In genomic region chr6:17865798-17866725, GRCh38 we compare ENCODE assay signal across 8 cellular contexts.
DNase-seq lines count a peak whose midpoint lies in the region; ATAC-seq and TF ChIP-seq lines count a peak whose summit lies in the region.

No MANE protein-coding gene starts in this region.

- H3K27ac ChIP-seq in GM23338 (ENCODE audit: low read depth) (peak overlapping the region; percentile 40; the same call in 1 of the 2 replicates), hepatocyte (peak overlapping the region; percentile 77), gastrocnemius medialis (peak overlapping the region; percentile 81 to 88 (median 86))

- TF ChIP-seq POLR2A in gastrocnemius medialis (IDR thresholded peaks at IDR 0.05), result no peak

- H3K27ac Mint-ChIP-seq in GM23338, result no peak overlapping the region
- H3K27ac Mint-ChIP-seq in activated T-helper 17 cell treated with anti-CD3 and anti-CD28 coated beads, Interleukin-2, amount 50 U/mL, for 72 hours, result no peak overlapping the region

- no peak overlapping the region for H2AFZ ChIP-seq in GM23338
- no peak overlapping the region for H2AFZ ChIP-seq in hepatocyte

- intact Hi-C loops in gastrocnemius medialis (cut with DNase I; ENCODE audit: low total_unique reads), result loop anchor here (1.0 kb wide), 3 partner anchors 41 to 256 kb away; partner anchors contain the start of genes KIF13A and NHLRC1

- in situ Hi-C loops in astrocyte of the spinal cord (cut with HindIII; ENCODE audit: low sequenced_read_pairs), result no loop called here
- in situ Hi-C loops in gastrocnemius medialis (cut with MboI; ENCODE audit: low sequenced_read_pairs in 4 of 4), result loop anchor here in 3 of 4 donors (10.0 to 25.0 kb wide), 2 partner anchors 119 to 121 kb away; partner anchors contain the start of gene KIF13A (in 3 of the 3)

- ATAC-seq in GM23338, result no peak
- peak; percentile 98 for ATAC-seq in gastrocnemius medialis
- no peak for ATAC-seq in GM21528 (IDR thresholded peaks at IDR 0.05; ENCODE audit: low FRiP score, unreplicated experiment)
- ATAC-seq in activated T-helper 17 cell treated with anti-CD3 and anti-CD28 coated beads, Interleukin-2, amount 50 U/mL, for 72 hours (replicated peaks), result no peak

- H3K4me3 ChIP-seq in GM23338 (no peak overlapping the region), astrocyte of the spinal cord (ENCODE audit: low read depth, low read length) (no peak overlapping the region), hepatocyte (no peak overlapping the region), gastrocnemius medialis (no peak overlapping the region)

- H3K9me3 ChIP-seq in hepatocyte (ENCODE audit: low read depth) (no peaks in the 10 kb centered on the region), gastrocnemius medialis (no peaks in the 10 kb centered on the region)

- no peaks in the 10 kb centered on the region for H4K20me1 ChIP-seq in GM23338 (replicated peaks; ENCODE audit: insufficient read depth)
- no peaks in the 10 kb centered on the region for H4K20me1 ChIP-seq in hepatocyte (ENCODE audit: insufficient read depth, poor library complexity, severe bottlenecking)

- no peaks in the 10 kb centered on the region for H3K9me2 ChIP-seq in GM23338 (ENCODE audit: insufficient read depth)
- H3K9me2 ChIP-seq in hepatocyte (replicated peaks; ENCODE audit: insufficient read depth), result no peaks in the 10 kb centered on the region

- no peaks in the 10 kb centered on the region for H3K36me3 ChIP-seq in GM23338 (ENCODE audit: insufficient read depth)
- H3K36me3 ChIP-seq in hepatocyte (replicated peaks; ENCODE audit: insufficient read depth, low read depth), result no peaks in the 10 kb centered on the region
- no peaks in the 10 kb centered on the region for H3K36me3 ChIP-seq in gastrocnemius medialis

- H3K4me1 ChIP-seq in GM23338 (ENCODE audit: insufficient read depth) (no peaks in the 10 kb centered on the region), hepatocyte (ENCODE audit: insufficient read depth) (peaks cover 21% of the 10 kb centered on the region), gastrocnemius medialis (peaks cover 46 to 68% of the 10 kb centered on the region in 2 donors)

- TF ChIP-seq CTCF in GM23338 (conservative IDR thresholded peaks at IDR 0.05; ENCODE audit: low read depth in 2 of 2) (no peak), astrocyte of the spinal cord (IDR thresholded peaks at IDR 0.05; ENCODE audit: low read depth, low read length) (no peak), hepatocyte (IDR thresholded peaks at IDR 0.05; ENCODE audit: poor library complexity) (no peak), gastrocnemius medialis (IDR thresholded peaks at IDR 0.05 in 4 of 5, conservative IDR thresholded peaks at IDR 0.05 in 1 of 5) (no peak)

- H3K79me2 ChIP-seq in GM23338 (replicated peaks; ENCODE audit: insufficient read depth) (peaks cover 3% of the 10 kb centered on the region; the same call in 1 of the 2 replicates), hepatocyte (no peaks in the 10 kb centered on the region)

- H3K4me2 ChIP-seq in GM23338 (no peak overlapping the region), hepatocyte (no peak overlapping the region)

- no peak overlapping the region for H3K4me3 Mint-ChIP-seq in GM23338
- no peak overlapping the region for H3K4me3 Mint-ChIP-seq in activated T-helper 17 cell treated with anti-CD3 and anti-CD28 coated beads, Interleukin-2, amount 50 U/mL, for 72 hours

- H3K4me1 Mint-ChIP-seq in GM23338, result peaks cover 15% of the 10 kb centered on the region
- no peaks in the 10 kb centered on the region for H3K4me1 Mint-ChIP-seq in activated T-helper 17 cell treated with anti-CD3 and anti-CD28 coated beads, Interleukin-2, amount 50 U/mL, for 72 hours

- H3K27me3 ChIP-seq in GM23338 (ENCODE audit: insufficient read depth) (no peaks in the 10 kb centered on the region), hepatocyte (no peaks in the 10 kb centered on the region), gastrocnemius medialis (no peaks in the 10 kb centered on the region)

- peaks cover 2% of the 10 kb centered on the region for H3K27me3 Mint-ChIP-seq in GM23338 (ENCODE audit: insufficient read depth, low read depth, poor library complexity)
- H3K27me3 Mint-ChIP-seq in activated T-helper 17 cell treated with anti-CD3 and anti-CD28 coated beads, Interleukin-2, amount 50 U/mL, for 72 hours, result peaks cover 14% of the 10 kb centered on the region

- no peaks in the 10 kb centered on the region for H3K9me3 Mint-ChIP-seq in GM23338
- H3K9me3 Mint-ChIP-seq in activated T-helper 17 cell treated with anti-CD3 and anti-CD28 coated beads, Interleukin-2, amount 50 U/mL, for 72 hours, result no peaks in the 10 kb centered on the region

- WGBS in hepatocyte (ENCODE audit: low lambda C conversion rate, missing lambda C conversion rate), result 76% methylated on average over 6 of the region's 6 CpGs

- no peak for DNase-seq in GM23338 (ENCODE audit: low spot score)
- DNase-seq in astrocyte of the spinal cord (ENCODE audit: low read depth, low spot score), result peak; percentile 95
- peak; percentile 79 for DNase-seq in hepatocyte (ENCODE audit: low spot score)
- peak; percentile 85 to 93 for DNase-seq in gastrocnemius medialis
- no peak for DNase-seq in NCI-H2029 (lab: John Stamatoyannopoulos, UW)
- DNase-seq in MV-4-11 (lab: John Stamatoyannopoulos, UW), result no peak

- no peaks in the 10 kb centered on the region for H3K36me3 Mint-ChIP-seq in GM23338 (ENCODE audit: low read depth)
- no peaks in the 10 kb centered on the region for H3K36me3 Mint-ChIP-seq in activated T-helper 17 cell treated with anti-CD3 and anti-CD28 coated beads, Interleukin-2, amount 50 U/mL, for 72 hours (ENCODE audit: low read depth)

- H3F3A ChIP-seq in GM23338 (replicated peaks; ENCODE audit: low read depth), result no peaks in the 10 kb centered on the region

TF ChIP-seq in GM23338, 12 proteins besides CTCF, POLR2A, EP300 and RAD21 (continues in another document):
- no peak for TF ChIP-seq POLR2AphosphoS5 (IDR thresholded peaks at IDR 0.05; ENCODE audit: low read depth)
- no peak for TF ChIP-seq ETS1 (IDR thresholded peaks at IDR 0.05)
- no peak for TF ChIP-seq CREB1 (CRISPR knock-in tag; IDR thresholded peaks at IDR 0.05; ENCODE audit: low read depth)
- no peak for TF ChIP-seq ZNF331 (CRISPR knock-in tag; IDR thresholded peaks at IDR 0.05; ENCODE audit: low read depth)
- no peak for TF ChIP-seq REST (IDR thresholded peaks at IDR 0.05; ENCODE audit: unreplicated experiment)
- TF ChIP-seq EZH2phosphoT487 (IDR thresholded peaks at IDR 0.05; ENCODE audit: unreplicated experiment), result no peak
- no peak for TF ChIP-seq ZNF114 (CRISPR knock-in tag; IDR thresholded peaks at IDR 0.05)
- no peak for TF ChIP-seq NANOG (IDR thresholded peaks at IDR 0.05; ENCODE audit: borderline replicate concordance)
- TF ChIP-seq STAT1 (IDR thresholded peaks at IDR 0.05; ENCODE audit: unreplicated experiment), result no peak
- TF ChIP-seq EZH2 (IDR thresholded peaks at IDR 0.05; ENCODE audit: low read depth, unreplicated experiment), result no peak

Comparison
In these comparisons a context has a peak if more than half of its experiments do, and no peak if none do; other contexts are left out.
1. ATAC-seq: peak in gastrocnemius medialis (2 of 2); none in GM23338 (single experiment), GM21528 (single experiment) and activated T-helper 17 cell treated with anti-CD3 and anti-CD28 coated beads, Interleukin-2, amount 50 U/mL, for 72 hours (single experiment).
2. DNase-seq: peak in astrocyte of the spinal cord (single experiment), hepatocyte (single experiment) and gastrocnemius medialis (2 of 2); none in GM23338 (single experiment), NCI-H2029 (single experiment) and MV-4-11 (single experiment).
3. Peak in every context shown above with its lines, with median percentiles within 50 percentile points of each other: H3K27ac ChIP-seq.